Comparison of ENCODE assay signal across 1 cellular context in the genomic region with DNA sequence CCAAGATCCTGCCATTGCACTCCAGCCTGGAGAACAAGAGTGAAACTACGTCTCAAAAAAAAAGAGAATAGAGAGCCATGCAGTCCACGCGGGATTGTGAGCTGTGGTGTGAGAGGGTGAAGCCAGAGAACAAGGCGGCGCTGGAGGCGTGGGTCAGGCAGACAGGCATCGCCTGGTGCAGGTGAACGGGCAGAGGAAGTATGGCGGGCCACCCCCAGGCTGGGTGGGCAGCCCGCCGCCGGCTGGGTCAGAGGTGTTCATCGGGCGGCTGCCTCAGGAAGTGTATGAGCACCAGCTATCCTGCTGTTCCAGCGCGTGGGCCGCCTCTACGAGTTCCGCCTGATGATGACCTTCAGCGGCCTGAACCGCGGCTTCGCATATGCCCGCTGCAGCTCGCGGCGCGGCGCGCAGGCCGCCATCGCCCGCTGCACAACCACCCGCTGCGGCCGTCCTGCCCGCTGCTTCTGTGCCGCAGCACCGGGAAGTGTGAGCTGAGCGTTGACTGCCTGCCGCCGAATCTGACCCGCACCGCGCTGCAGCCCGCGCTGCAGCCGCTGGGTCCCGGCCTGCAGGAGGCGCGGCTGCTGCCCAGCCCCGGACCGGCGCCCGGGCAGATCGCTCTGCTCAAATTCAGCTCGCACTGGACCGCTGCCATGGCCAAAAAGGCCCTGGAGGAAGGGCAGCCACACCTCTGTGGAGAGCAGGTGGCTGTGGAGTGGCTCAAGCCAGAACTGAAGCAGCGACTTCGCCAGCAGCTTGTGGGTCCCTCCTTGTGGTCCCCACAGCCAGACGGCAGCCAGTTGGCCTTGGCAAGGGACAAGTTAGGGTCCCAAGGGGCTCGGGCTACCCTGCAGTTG.
TF ChIP-seq lines count a peak whose summit lies in the region.

No MANE protein-coding gene starts in this region.

TF ChIP-seq in WTC11, 78 proteins besides CTCF, POLR2A, EP300 and RAD21 (continued from another document):
- TF ChIP-seq, protein P1, sequence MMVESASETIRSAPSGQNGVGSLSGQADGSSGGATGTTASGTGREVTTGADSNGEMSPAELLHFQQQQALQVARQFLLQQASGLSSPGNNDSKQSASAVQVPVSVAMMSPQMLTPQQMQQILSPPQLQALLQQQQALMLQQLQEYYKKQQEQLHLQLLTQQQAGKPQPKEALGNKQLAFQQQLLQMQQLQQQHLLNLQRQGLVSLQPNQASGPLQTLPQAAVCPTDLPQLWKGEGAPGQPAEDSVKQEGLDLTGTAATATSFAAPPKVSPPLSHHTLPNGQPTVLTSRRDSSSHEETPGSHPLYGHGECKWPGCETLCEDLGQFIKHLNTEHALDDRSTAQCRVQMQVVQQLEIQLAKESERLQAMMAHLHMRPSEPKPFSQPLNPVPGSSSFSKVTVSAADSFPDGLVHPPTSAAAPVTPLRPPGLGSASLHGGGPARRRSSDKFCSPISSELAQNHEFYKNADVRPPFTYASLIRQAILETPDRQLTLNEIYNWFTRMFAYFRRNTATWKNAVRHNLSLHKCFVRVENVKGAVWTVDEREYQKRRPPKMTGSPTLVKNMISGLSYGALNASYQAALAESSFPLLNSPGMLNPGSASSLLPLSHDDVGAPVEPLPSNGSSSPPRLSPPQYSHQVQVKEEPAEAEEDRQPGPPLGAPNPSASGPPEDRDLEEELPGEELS (CRISPR knock-in tag; IDR thresholded peaks at IDR 0.05) = peak; percentile 84
- 0 out of 2 replicates have a peak, but pooled peaks have one; percentile 43 for TF ChIP-seq TEAD1 (CRISPR knock-in tag; IDR thresholded peaks at IDR 0.05)
- 0 out of 2 replicates have a peak, but pooled peaks have one; percentile 36 for TF ChIP-seq ETV6 (CRISPR knock-in tag; IDR thresholded peaks at IDR 0.05)
- peak; percentile 62; the same call in 1 of the 2 replicates for TF ChIP-seq FOXK1 (CRISPR knock-in tag; IDR thresholded peaks at IDR 0.05)
TF ChIP-seq in WTC11: peak in this region for 16; not testable (repeated sequence) for 62.
